23 cellular contexts compared by ENCODE assay signal in the genomic region with DNA sequence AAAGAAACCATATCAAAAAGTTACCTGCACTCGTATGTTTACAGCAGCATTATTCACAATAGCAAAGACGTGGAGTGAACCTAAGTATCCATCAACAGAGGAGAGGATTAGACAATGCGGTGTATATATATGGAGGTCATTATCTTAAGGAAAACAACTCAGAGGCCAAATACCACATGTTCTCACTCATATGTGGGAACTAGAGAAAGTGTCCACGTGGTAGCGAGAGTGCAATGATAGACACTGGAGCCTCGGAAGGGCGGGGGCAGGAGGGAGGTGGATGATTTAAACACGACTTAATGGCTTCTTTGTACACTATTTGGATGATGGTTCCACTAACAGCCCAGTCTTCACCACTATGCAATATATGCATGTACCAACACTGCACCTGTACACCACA. TPM values are rescaled to one million over a fixed set of nuclear protein-coding genes. Genes with fewer than 3 reads are reported as not detected.
A peak's percentile ranks its signal among the peaks of the same experiment; 100 is the strongest.
DNase-seq lines count a peak whose midpoint lies in the region; ATAC-seq, FAIRE-seq and TF ChIP-seq lines count a peak whose summit lies in the region.
"Had no signal": no experiment of that assay in that cellular context is flagged by ENCODE, and none has a peak within 500 bp of the region (broad histone marks: within the 10 kb centered on the region; RNA-seq: fewer than 3 reads in every experiment).

No MANE protein-coding gene starts in this region.

- no TSS peak for BruUV-seq in K562 (replicated peaks; lab: Mats Ljungman, UMichigan)

- no peak overlapping the region for H2AFZ ChIP-seq in K562 (ENCODE audit: low read depth, low read length)

- peaks cover 0 to 10% of the 10 kb centered on the region in 2 experiments; a peak in 2 of 5 replicates for H3K4me1 ChIP-seq in K562 (replicated peaks in 1 of 2; ENCODE audit: control insufficient read depth in 2 of 2, insufficient read depth in 2 of 2, low read length in 2 of 2)
- H3K4me1 ChIP-seq: BLaER1 treated with 17β-estradiol and CSF1 and Interleukin-3, amounts not matched to agents 10 nM and 100 nM had no signal

- H3K9me3 ChIP-seq in K562 (replicated peaks; ENCODE audit: control insufficient read depth, insufficient read depth, low read depth, low read length), result no peaks in the 10 kb centered on the region
- H3K9me3 ChIP-seq: BLaER1 treated with 17β-estradiol and CSF1 and Interleukin-3, amounts not matched to agents 10 nM and 100 nM had no signal

- no peak for FAIRE-seq in K562 (lab: Jason Lieb, UNC)
- FAIRE-seq: A204.1, GM12878, GM12892, GM18507 had no signal

- no peak for TF ChIP-seq EP300 in K562 (IDR thresholded peaks at IDR 0.05; ENCODE audit: low read length)

- H3K4me2 ChIP-seq in K562 (ENCODE audit: insufficient read depth, low read length), result no peak overlapping the region
- H3K4me2 ChIP-seq: BLaER1 treated with 17β-estradiol and CSF1 and Interleukin-3, amounts not matched to agents 10 nM and 100 nM had no signal

- intact Hi-C loops in K562 (cut with micrococcal nuclease), result no loop called here

- CTCF ChIA-PET in K562 (lab: Yijun Ruan, JAX; ENCODE audit: low intra/inter-chr PET ratio), result no interaction called here

- H3K36me3 ChIP-seq in H7 (replicated peaks; ENCODE audit: control insufficient read depth, insufficient read depth, low read length) (no peaks in the 10 kb centered on the region), K562 (ENCODE audit: control insufficient read depth, insufficient read depth, low read length) (no peaks in the 10 kb centered on the region)
- H3K36me3 ChIP-seq: BLaER1 treated with 17β-estradiol and CSF1 and Interleukin-3, amounts not matched to agents 10 nM and 100 nM had no signal

- H3K4me3 ChIP-seq in H7 (ENCODE audit: insufficient read depth, low read depth, low read length) (no peak overlapping the region), K562 (no peak overlapping the region)
- H3K4me3 ChIP-seq: BLaER1 treated with 17β-estradiol and CSF1 and Interleukin-3, amounts not matched to agents 10 nM and 100 nM; GM12878 had no signal

- 9% methylated on average over 8 of the region's 8 CpGs for WGBS in K562 (ENCODE audit: insufficient coverage, low coverage, missing lambda C conversion rate)

- no peak overlapping the region for H3K9ac ChIP-seq in K562 (ENCODE audit: insufficient read depth in 1 of 2, low read depth in 2 of 2, low read length in 2 of 2)
- H3K9ac ChIP-seq: BLaER1 treated with 17β-estradiol and CSF1 and Interleukin-3, amounts not matched to agents 10 nM and 100 nM had no signal

- in situ Hi-C loops in K562 (cut with MboI), result no loop called here

- no peaks in the 10 kb centered on the region for H3K79me2 ChIP-seq in K562 (ENCODE audit: control insufficient read depth, insufficient read depth, low read length)

- POLR2A ChIA-PET in K562 (lab: Yijun Ruan, JAX), result no interaction called here

- no peak for TF ChIP-seq POLR2A in K562 (conservative IDR thresholded peaks at IDR 0.05)

- no peak for TF ChIP-seq CTCF in K562 (IDR thresholded peaks at IDR 0.05 in 2 of 3, conservative IDR thresholded peaks at IDR 0.05 in 1 of 3; ENCODE audit: insufficient read depth in 2 of 3, low read depth in 1 of 3, low read length in 3 of 3)

- ATAC-seq in K562 (peak; percentile 54), HG03097 (IDR thresholded peaks at IDR 0.05; ENCODE audit: low FRiP score, unreplicated experiment) (no peak)
- ATAC-seq: CD8-positive, alpha-beta T cell; GM12878 had no signal

- H4K20me1 ChIP-seq in K562 (replicated peaks; ENCODE audit: control insufficient read depth, insufficient read depth, low read length), result 0 out of 2 replicates have a peak, but pooled peaks cover 4% of the 10 kb centered on the region
- H4K20me1 ChIP-seq: BLaER1 treated with 17β-estradiol and CSF1 and Interleukin-3, amounts not matched to agents 10 nM and 100 nM had no signal

- H3K27me3 ChIP-seq in H7 (ENCODE audit: control insufficient read depth, insufficient read depth, low read length) (no peaks in the 10 kb centered on the region), K562 (ENCODE audit: control insufficient read depth in 2 of 2, insufficient read depth in 2 of 2, low read length in 2 of 2) (peaks cover 0 to 24% of the 10 kb centered on the region in 2 experiments; a peak in 3 of 5 replicates)
- H3K27me3 ChIP-seq: BLaER1 treated with 17β-estradiol and CSF1 and Interleukin-3, amounts not matched to agents 10 nM and 100 nM had no signal

- H3K9me1 ChIP-seq in K562 (ENCODE audit: control insufficient read depth, insufficient read depth, low read length), result no peaks in the 10 kb centered on the region

- DNase-seq in H7 (peak; percentile 3), K562 (ENCODE audit: extremely low read depth in 1 of 4, low spot score in 3 of 4) (no peak), AG20443 (ENCODE audit: low spot score) (no peak), T1000 (lab: John Stamatoyannopoulos, UW) (no peak)
- DNase-seq: 8988T; ACHN; AML-193; CD4-positive, alpha-beta T cell; CD8-positive, alpha-beta T cell; DMS 273 treated with DMSO at 0.1 percent for 48 hours; DMS153; DMS53; DMS79; DND-41; EL; GDM1 had no signal

- no peak for TF ChIP-seq RAD21 in K562 (CRISPR knock-in tag; conservative IDR thresholded peaks at IDR 0.05 in 1 of 2, IDR thresholded peaks at IDR 0.05 in 1 of 2)

- no peak overlapping the region for H3K27ac ChIP-seq in K562 (ENCODE audit: extremely low read depth, low read depth, low read length)
- H3K27ac ChIP-seq: BLaER1 treated with 17β-estradiol and CSF1 and Interleukin-3, amounts not matched to agents 10 nM and 100 nM; C4-2B had no signal

TF ChIP-seq in K562, 482 proteins besides CTCF, POLR2A, EP300 and RAD21 (continues in another document):
- TF ChIP-seq EZH2 (IDR thresholded peaks at IDR 0.05; ENCODE audit: borderline replicate concordance, low read depth, low read length) (no peak), L3MBTL2 (IDR thresholded peaks at IDR 0.05) (peak; percentile 53), SMAD3 (CRISPR knock-in tag; conservative IDR thresholded peaks at IDR 0.05) (no peak), TOE1 (IDR thresholded peaks at IDR 0.05; ENCODE audit: borderline replicate concordance) (no peak), TOE1 (CRISPR knock-in tag; IDR thresholded peaks at IDR 0.05; ENCODE audit: borderline replicate concordance, low read depth) (no peak), BRD4 (IDR thresholded peaks at IDR 0.05) (no peak), TCF3 (CRISPR knock-in tag; IDR thresholded peaks at IDR 0.05) (no peak), ZNF354B (CRISPR knock-in tag; IDR thresholded peaks at IDR 0.05) (no peak), NR2F6 (CRISPR knock-in tag; IDR thresholded peaks at IDR 0.05) (no peak), RNF2 (IDR thresholded peaks at IDR 0.05) (no peak), SIN3B (IDR thresholded peaks at IDR 0.05; ENCODE audit: low read depth) (no peak), PML (IDR thresholded peaks at IDR 0.05; ENCODE audit: low read length) (no peak), SREBF2 (CRISPR knock-in tag; IDR thresholded peaks at IDR 0.05) (no peak), IRF2 (CRISPR knock-in tag; IDR thresholded peaks at IDR 0.05) (no peak), BMI1 (IDR thresholded peaks at IDR 0.05; ENCODE audit: low read length) (no peak), XRCC4 (IDR thresholded peaks at IDR 0.05; ENCODE audit: extremely low read depth, insufficient read depth, insufficient read length) (no peak), NFIC (IDR thresholded peaks at IDR 0.05) (no peak), ZNF212 (CRISPR knock-in tag; IDR thresholded peaks at IDR 0.05) (no peak)
- TF ChIP-seq, protein P1, sequence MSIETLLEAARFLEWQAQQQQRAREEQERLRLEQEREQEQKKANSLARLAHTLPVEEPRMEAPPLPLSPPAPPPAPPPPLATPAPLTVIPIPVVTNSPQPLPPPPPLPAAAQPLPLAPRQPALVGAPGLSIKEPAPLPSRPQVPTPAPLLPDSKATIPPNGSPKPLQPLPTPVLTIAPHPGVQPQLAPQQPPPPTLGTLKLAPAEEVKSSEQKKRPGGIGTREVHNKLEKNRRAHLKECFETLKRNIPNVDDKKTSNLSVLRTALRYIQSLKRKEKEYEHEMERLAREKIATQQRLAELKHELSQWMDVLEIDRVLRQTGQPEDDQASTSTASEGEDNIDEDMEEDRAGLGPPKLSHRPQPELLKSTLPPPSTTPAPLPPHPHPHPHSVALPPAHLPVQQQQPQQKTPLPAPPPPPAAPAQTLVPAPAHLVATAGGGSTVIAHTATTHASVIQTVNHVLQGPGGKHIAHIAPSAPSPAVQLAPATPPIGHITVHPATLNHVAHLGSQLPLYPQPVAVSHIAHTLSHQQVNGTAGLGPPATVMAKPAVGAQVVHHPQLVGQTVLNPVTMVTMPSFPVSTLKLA (conservative IDR thresholded peaks at IDR 0.05), result peak; percentile 22 to 49; a peak in 1 of 4 replicates
- TF ChIP-seq, protein P2, sequence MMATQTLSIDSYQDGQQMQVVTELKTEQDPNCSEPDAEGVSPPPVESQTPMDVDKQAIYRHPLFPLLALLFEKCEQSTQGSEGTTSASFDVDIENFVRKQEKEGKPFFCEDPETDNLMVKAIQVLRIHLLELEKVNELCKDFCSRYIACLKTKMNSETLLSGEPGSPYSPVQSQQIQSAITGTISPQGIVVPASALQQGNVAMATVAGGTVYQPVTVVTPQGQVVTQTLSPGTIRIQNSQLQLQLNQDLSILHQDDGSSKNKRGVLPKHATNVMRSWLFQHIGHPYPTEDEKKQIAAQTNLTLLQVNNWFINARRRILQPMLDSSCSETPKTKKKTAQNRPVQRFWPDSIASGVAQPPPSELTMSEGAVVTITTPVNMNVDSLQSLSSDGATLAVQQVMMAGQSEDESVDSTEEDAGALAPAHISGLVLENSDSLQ (IDR thresholded peaks at IDR 0.05), result peak; percentile 77

RNA-seq across cellular contexts. Expression of a gene that starts 40.1 kb away (rescaled TPM):
- total RNA-seq in H7 (2014; rRNA removed; shearing (Covaris generic)), result 1.0 and 1.1 TPM in 2 replicates
- total RNA-seq in K562 (2011; cell fraction: chromatin; rRNA removed; ENCODE audit: low replicate concordance), result 1.6 and 7.1 TPM in 2 replicates
- 1.3 and 1.8 TPM in 2 replicates for total RNA-seq in K562 (2011; cell fraction: nucleolus; rRNA removed)
- 2.5 and 5.6 TPM in 2 replicates for total RNA-seq in K562 (2011; cell fraction: nucleoplasm; rRNA removed)
- total RNA-seq in K562 (2014; rRNA removed) (2.6 and 4.1 TPM in 2 replicates), K562 (2014; rRNA removed; fragmentation: Illumina TruSeq; extraction: Trizol) (4.7 and 5.9 TPM in 2 replicates), K562 (2015; rRNA removed; fragmentation: Illumina TruSeq; extraction: Trizol) (4.1 and 4.3 TPM in 2 replicates), K562 (2021) (3.9 and 4.6 TPM in 2 replicates)
- polyA plus RNA-seq in K562 (2011; rRNA removed) (3.7 and 5.7 TPM in 2 replicates), K562 (2014; fragmentation: Illumina TruSeq; extraction: Trizol) (5.2 and 7.0 TPM in 2 replicates), K562 (2014; fragmentation: Nextera tagmentation; extraction: Ambion mirVana) (1 to 10 TPM; 3.2 to 3.7 TPM), K562 (2014; rRNA removed) (5.2 and 5.3 TPM in 2 replicates)
- 1.5 and 1.9 TPM in 2 replicates for polyA plus RNA-seq in K562 (2011; cell fraction: cytosol; rRNA removed)
- polyA plus RNA-seq in K562 (2011; cell fraction: nucleus; rRNA removed), result 4.2 and 6.4 TPM in 2 replicates
- polyA plus RNA-seq in K562 (2012), result 6.1 and 10.5 TPM in 2 replicates
- polyA minus RNA-seq in K562 (2011; rRNA and poly(A)+ RNA removed), result 1.8 and 2.7 TPM in 2 replicates
- polyA minus RNA-seq in K562 (2011; cell fraction: cytosol; rRNA and poly(A)+ RNA removed), result 1.0 TPM in 1 of 2 replicates, not detected in the other
- polyA minus RNA-seq in K562 (2011; cell fraction: nucleus; rRNA and poly(A)+ RNA removed), result 1.8 and 2.4 TPM in 2 replicates
